Comparison of ENCODE assay signal across 12 cellular contexts in the genomic region with DNA sequence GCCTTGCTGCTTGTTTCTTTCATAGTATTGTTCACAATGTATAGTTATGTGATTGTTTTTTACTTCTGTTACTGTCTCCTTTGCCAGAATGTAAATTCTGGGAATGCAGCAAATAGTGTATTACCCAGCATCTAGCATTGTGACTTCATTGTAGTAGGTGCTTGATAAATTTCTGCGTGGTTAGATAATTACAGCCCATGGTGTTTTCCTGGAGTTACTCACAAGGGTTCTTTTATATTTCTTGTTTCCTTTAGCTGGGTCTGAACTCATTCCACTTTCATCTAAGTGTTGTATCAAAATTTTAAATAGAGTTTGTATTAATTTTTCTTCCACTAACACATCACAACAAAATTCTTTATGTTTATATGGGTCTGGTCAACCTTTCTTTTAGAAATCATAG.
DNase-seq lines count a peak whose midpoint lies in the region; ATAC-seq and TF ChIP-seq lines count a peak whose summit lies in the region.
"Had no signal": no experiment of that assay in that cellular context is flagged by ENCODE, and none has a peak within 500 bp of the region (broad histone marks: within the 10 kb centered on the region; RNA-seq: fewer than 3 reads in every experiment).

No MANE protein-coding gene starts in this region.

- H3K27ac Mint-ChIP-seq in activated naive CD4-positive, alpha-beta T cell treated with anti-CD3 and anti-CD28 coated beads, Interleukin-2, amount 50 U/mL, for 24 hours = peak overlapping the region; percentile 88
- H3K27ac Mint-ChIP-seq in activated CD8-positive, alpha-beta T cell treated with anti-CD3 and anti-CD28 coated beads for 36 hours = peak overlapping the region; percentile 76

- CTCF ChIA-PET in activated CD8-positive, alpha-beta T cell treated with anti-CD3 and anti-CD28 coated beads for 36 hours (lab: Charles Lee) = interaction anchor here (0.7 to 9.8 kb wide), 20 partner anchors 8 to 504 kb away, joined by 3 to 94 read pairs (median 6); partner anchors contain the start of gene RFX8

- TF ChIP-seq CTCF in activated CD8-positive, alpha-beta T cell treated with anti-CD3 and anti-CD28 coated beads for 36 hours (IDR thresholded peaks at IDR 0.05) = no peak
- TF ChIP-seq CTCF in foreskin keratinocyte (conservative IDR thresholded peaks at IDR 0.05) = no peak

- peaks cover 71% of the 10 kb centered on the region for H3K4me1 Mint-ChIP-seq in activated naive CD4-positive, alpha-beta T cell treated with anti-CD3 and anti-CD28 coated beads, Interleukin-2, amount 50 U/mL, for 24 hours
- peaks cover 60% of the 10 kb centered on the region for H3K4me1 Mint-ChIP-seq in activated CD8-positive, alpha-beta T cell treated with anti-CD3 and anti-CD28 coated beads for 36 hours (ENCODE audit: low read depth)

- no peaks in the 10 kb centered on the region for H3K27me3 ChIP-seq in foreskin keratinocyte
- H3K27me3 ChIP-seq: gastrocnemius medialis had no signal

- DNase-seq in activated naive CD4-positive, alpha-beta T cell treated with anti-CD3 and anti-CD28 coated beads, Interleukin-2, amount 50 U/mL, for 16 hours = no peak
- DNase-seq in activated CD8-positive, alpha-beta T cell treated with anti-CD3 and anti-CD28 coated beads for 36 hours = no peak
- DNase-seq in foreskin keratinocyte = no peak
- DNase-seq in activated effector memory CD4-positive, alpha-beta T cell treated with Interleukin-2 at 50 U/mL for 16 hours = no peak
- DNase-seq: activated gamma-delta T cell treated with Interleukin-2 at 50 U/mL for 16 hours, gastrocnemius medialis, MV-4-11, NCI-H345 had no signal

- POLR2A ChIA-PET in activated CD8-positive, alpha-beta T cell treated with anti-CD3 and anti-CD28 coated beads for 36 hours (lab: Charles Lee) = interaction anchor here (1.3 kb wide), 1 partner anchor 132 kb away, joined by 4 read pairs; no protein-coding TSS in a partner anchor

- peaks cover 35% of the 10 kb centered on the region for H3K4me1 ChIP-seq in foreskin keratinocyte

- H3K27me3 Mint-ChIP-seq in activated naive CD4-positive, alpha-beta T cell treated with anti-CD3 and anti-CD28 coated beads, Interleukin-2, amount 50 U/mL, for 24 hours = no peaks in the 10 kb centered on the region
- H3K27me3 Mint-ChIP-seq in activated CD8-positive, alpha-beta T cell treated with anti-CD3 and anti-CD28 coated beads for 36 hours = no peaks in the 10 kb centered on the region

- intact Hi-C loops in activated CD8-positive, alpha-beta T cell treated with anti-CD3 and anti-CD28 coated beads for 36 hours (cut with micrococcal nuclease) = loop anchor here (2.0 kb wide), 1 partner anchor 411 kb away; no protein-coding TSS in a partner anchor

- H3K9me3 Mint-ChIP-seq in activated naive CD4-positive, alpha-beta T cell treated with anti-CD3 and anti-CD28 coated beads, Interleukin-2, amount 50 U/mL, for 24 hours = no peaks in the 10 kb centered on the region
- no peaks in the 10 kb centered on the region for H3K9me3 Mint-ChIP-seq in activated CD8-positive, alpha-beta T cell treated with anti-CD3 and anti-CD28 coated beads for 36 hours

- peaks cover 16% of the 10 kb centered on the region for H3K36me3 Mint-ChIP-seq in activated naive CD4-positive, alpha-beta T cell treated with anti-CD3 and anti-CD28 coated beads, Interleukin-2, amount 50 U/mL, for 24 hours
- peaks cover 28% of the 10 kb centered on the region for H3K36me3 Mint-ChIP-seq in activated CD8-positive, alpha-beta T cell treated with anti-CD3 and anti-CD28 coated beads for 36 hours (ENCODE audit: low read depth)

- ATAC-seq in activated CD8-positive, alpha-beta T cell treated with anti-CD3 and anti-CD28 coated beads for 36 hours = peak; percentile 28
- ATAC-seq in foreskin keratinocyte (no peak), HG03135 (IDR thresholded peaks at IDR 0.05; ENCODE audit: unreplicated experiment) (no peak), HG03439 (IDR thresholded peaks at IDR 0.05; ENCODE audit: unreplicated experiment) (no peak)

- H3K27ac ChIP-seq in foreskin keratinocyte (peak overlapping the region; percentile 42), temporal lobe (ENCODE audit: low read depth, low read length) (peak overlapping the region; percentile 96)

- peak overlapping the region; percentile 50 for H3K4me3 Mint-ChIP-seq in activated naive CD4-positive, alpha-beta T cell treated with anti-CD3 and anti-CD28 coated beads, Interleukin-2, amount 50 U/mL, for 24 hours
- H3K4me3 Mint-ChIP-seq in activated CD8-positive, alpha-beta T cell treated with anti-CD3 and anti-CD28 coated beads for 36 hours = no peak overlapping the region
